Comparison of ENCODE assay signal across 8 cellular contexts in genomic region chr7:104267701-104268368, GRCh38.
A peak's percentile ranks its signal among the peaks of the same experiment; 100 is the strongest.
DNase-seq lines count a peak whose midpoint lies in the region; ATAC-seq and TF ChIP-seq lines count a peak whose summit lies in the region.

No MANE protein-coding gene starts in this region.

- H3K36me3 ChIP-seq in DND-41 (ENCODE audit: insufficient read depth, low read length) (no peaks in the 10 kb centered on the region), Loucy (ENCODE audit: insufficient read depth, low read length) (no peaks in the 10 kb centered on the region)
- H3K36me3 ChIP-seq in CD4-positive, alpha-beta memory T cell (ENCODE audit: insufficient read depth, low read length), result no peaks in the 10 kb centered on the region

- no peaks in the 10 kb centered on the region for H3K9me2 ChIP-seq in Loucy (replicated peaks; ENCODE audit: low read depth, low read length)

- H3K9ac ChIP-seq in DND-41 (ENCODE audit: low read depth, low read length) (no peak overlapping the region), Loucy (ENCODE audit: low read depth, low read length, poor library complexity, severe bottlenecking) (no peak overlapping the region)

- no peak overlapping the region for H3K4me3 Mint-ChIP-seq in mesothelial cell of epicardium
- H3K4me3 Mint-ChIP-seq in CD4-positive, alpha-beta memory T cell, result no peak overlapping the region

- H3K27me3 ChIP-seq in DND-41 (ENCODE audit: insufficient read depth, low read length, poor library complexity), result no peaks in the 10 kb centered on the region
- no peaks in the 10 kb centered on the region for H3K27me3 ChIP-seq in Loucy (ENCODE audit: insufficient read depth, low read length, poor library complexity, severe bottlenecking)
- no peaks in the 10 kb centered on the region for H3K27me3 ChIP-seq in CD4-positive, alpha-beta memory T cell (ENCODE audit: insufficient read depth, low read length)

- H3K4me1 ChIP-seq in DND-41 (ENCODE audit: insufficient read depth, low read length) (no peaks in the 10 kb centered on the region), Loucy (ENCODE audit: insufficient read depth, low read length, poor library complexity, severe bottlenecking) (no peaks in the 10 kb centered on the region)
- no peaks in the 10 kb centered on the region for H3K4me1 ChIP-seq in CD4-positive, alpha-beta memory T cell (ENCODE audit: insufficient read depth, low read length)

- H3K27me3 Mint-ChIP-seq in mesothelial cell of epicardium (ENCODE audit: low read depth), result peaks cover 23% of the 10 kb centered on the region
- H3K27me3 Mint-ChIP-seq in CD4-positive, alpha-beta memory T cell, result peaks cover 5 to 6% of the 10 kb centered on the region in 2 donors

- no peaks in the 10 kb centered on the region for H3K4me1 Mint-ChIP-seq in mesothelial cell of epicardium
- H3K4me1 Mint-ChIP-seq in CD4-positive, alpha-beta memory T cell, result no peaks in the 10 kb centered on the region

- CTCF ChIA-PET in CD4-positive, alpha-beta memory T cell (lab: Charles Lee; ENCODE audit: partially characterized antibody), result interaction anchor here (0.5 to 4.5 kb wide), 9 partner anchors 9 to 695 kb away, joined by 3 to 17 read pairs (median 3); no protein-coding TSS in a partner anchor

- H3K9me3 Mint-ChIP-seq in mesothelial cell of epicardium, result peaks cover 27% of the 10 kb centered on the region
- peaks cover 0 to 22% (median 18%) of the 10 kb centered on the region in 8 donors for H3K9me3 Mint-ChIP-seq in CD4-positive, alpha-beta memory T cell

- no peaks in the 10 kb centered on the region for H3F3A ChIP-seq in Loucy (ENCODE audit: low read depth)

- no peak overlapping the region for H3K27ac ChIP-seq in DND-41 (ENCODE audit: low read length)
- H3K27ac ChIP-seq in CD4-positive, alpha-beta memory T cell (ENCODE audit: low read depth, low read length), result no peak overlapping the region

- H3K79me2 ChIP-seq in DND-41 (ENCODE audit: insufficient read depth, low read length) (no peaks in the 10 kb centered on the region), Loucy (ENCODE audit: insufficient read depth, low read length) (no peaks in the 10 kb centered on the region)

- H4K20me1 ChIP-seq in DND-41 (ENCODE audit: insufficient read depth, low read length) (no peaks in the 10 kb centered on the region), Loucy (ENCODE audit: insufficient read depth, low read length, poor library complexity, severe bottlenecking) (no peaks in the 10 kb centered on the region)

- H2AFZ ChIP-seq in DND-41 (ENCODE audit: low read depth, low read length) (no peak overlapping the region), Loucy (ENCODE audit: low read length) (no peak overlapping the region)

- H3K9me3 ChIP-seq in DND-41 (ENCODE audit: insufficient read depth, low read length, severe bottlenecking) (peaks cover 6% of the 10 kb centered on the region), Loucy (ENCODE audit: insufficient read depth, low read depth, low read length) (peaks cover 3% of the 10 kb centered on the region; the same call in 1 of the 2 replicates)
- no peaks in the 10 kb centered on the region for H3K9me3 ChIP-seq in CD4-positive, alpha-beta memory T cell (ENCODE audit: control insufficient read depth in 1 of 2, low read length in 2 of 2)

- H3K4me3 ChIP-seq in DND-41 (ENCODE audit: low read depth in 1 of 2, low read length in 2 of 2), result no peak overlapping the region
- H3K4me3 ChIP-seq in Loucy (ENCODE audit: low read length, poor library complexity, severe bottlenecking), result no peak overlapping the region
- H3K4me3 ChIP-seq in CD4-positive, alpha-beta memory T cell (ENCODE audit: low read length in 2 of 2), result no peak overlapping the region

- ATAC-seq in DND-41 (ENCODE audit: insufficient read depth, low read depth), result no peak
- ATAC-seq in HG02759 (IDR thresholded peaks at IDR 0.05; ENCODE audit: unreplicated experiment), result no peak

- no peak for DNase-seq in DND-41
- peak; percentile 3 for DNase-seq in astrocyte of the hippocampus (ENCODE audit: low read depth, low spot score)
- DNase-seq in mesothelial cell of epicardium (ENCODE audit: low spot score in 2 of 2, unreplicated experiment in 2 of 2), result no peak
- no peak for DNase-seq in anterior cingulate cortex (lab: John Stamatoyannopoulos, UW)
- DNase-seq in iPS-NIHi11 (ENCODE audit: low spot score), result no peak
- no peak for DNase-seq in CD4-positive, alpha-beta memory T cell

- intact Hi-C loops in CD4-positive, alpha-beta memory T cell (cut with micrococcal nuclease), result loop anchor here (5.0 kb wide), 1 partner anchor 696 kb away; no protein-coding TSS in a partner anchor

- TF ChIP-seq CTCF in DND-41 (IDR thresholded peaks at IDR 0.05; ENCODE audit: borderline replicate concordance, extremely low read depth, low read length, poor library complexity, severe bottlenecking) (peak; percentile 60), Loucy (conservative IDR thresholded peaks at IDR 0.05; ENCODE audit: low read length) (peak; percentile 80), mesothelial cell of epicardium (IDR thresholded peaks at IDR 0.05; ENCODE audit: unreplicated experiment) (peak; percentile 46)

- H3K4me2 ChIP-seq in DND-41 (ENCODE audit: insufficient read depth, low read length) (no peak overlapping the region), Loucy (ENCODE audit: low read depth, low read length, poor library complexity, severe bottlenecking) (no peak overlapping the region)

- no peak overlapping the region for H3K27ac Mint-ChIP-seq in mesothelial cell of epicardium
- H3K27ac Mint-ChIP-seq in CD4-positive, alpha-beta memory T cell, result no peak overlapping the region

- POLR2A ChIA-PET in CD4-positive, alpha-beta memory T cell (lab: Charles Lee; ENCODE audit: partially characterized antibody), result no interaction called here

- no peaks in the 10 kb centered on the region for H3K36me3 Mint-ChIP-seq in mesothelial cell of epicardium
- no peaks in the 10 kb centered on the region for H3K36me3 Mint-ChIP-seq in CD4-positive, alpha-beta memory T cell
